21 cellular contexts compared by ENCODE assay signal in genomic region chr6:89842228-89842627, GRCh38. TPM values are rescaled to one million over a fixed set of nuclear protein-coding genes. Genes with fewer than 3 reads are reported as not detected.
DNase-seq lines count a peak whose midpoint lies in the region; ATAC-seq, FAIRE-seq and TF ChIP-seq lines count a peak whose summit lies in the region.
"Had no signal": no experiment of that assay in that cellular context is flagged by ENCODE, and none has a peak within 500 bp of the region (broad histone marks: within the 10 kb centered on the region; RNA-seq: fewer than 3 reads in every experiment).

No MANE protein-coding gene starts in this region.

- H4K8ac ChIP-seq in IMR-90 (ENCODE audit: low read depth in 2 of 2, low read length in 2 of 2): no peak overlapping the region

- H3K27me3 Mint-ChIP-seq in naive thymus-derived CD8-positive, alpha-beta T cell: no peaks in the 10 kb centered on the region
- H3K27me3 Mint-ChIP-seq: effector memory CD8-positive, alpha-beta T cell had no signal

- TF ChIP-seq CTCF in IMR-90 (conservative IDR thresholded peaks at IDR 0.05; ENCODE audit: low read depth, low read length) (no peak), bronchial epithelial cell (IDR thresholded peaks at IDR 0.05; ENCODE audit: insufficient read depth, low read length, severe bottlenecking) (no peak), GM20000 (IDR thresholded peaks at IDR 0.05; ENCODE audit: extremely low read depth, missing control alignments) (no peak)

- no peak overlapping the region for H3K9ac ChIP-seq in IMR-90 (ENCODE audit: low read depth, low read length)

- no peak overlapping the region for H3K4me2 ChIP-seq in IMR-90 (ENCODE audit: low read depth, low read length)

- H2BK15ac ChIP-seq in IMR-90 (ENCODE audit: low read depth, low read length): no peak overlapping the region

- H3K36me3 ChIP-seq in IMR-90 (ENCODE audit: control insufficient read depth, insufficient read depth, low read length) (peaks cover 12% of the 10 kb centered on the region), bronchial epithelial cell (ENCODE audit: control insufficient read depth, insufficient read depth, low read length) (peaks cover 1% of the 10 kb centered on the region)

- H3K4me3 ChIP-seq in IMR-90 (ENCODE audit: insufficient read depth, low read depth, low read length) (no peak overlapping the region), bronchial epithelial cell (ENCODE audit: low read depth, low read length) (no peak overlapping the region)

- dilution Hi-C loops in IMR-90 (cut with HindIII; ENCODE audit: low sequenced_read_pairs, unreplicated experiment): no loop called here

- no peak for FAIRE-seq in bronchial epithelial cell (lab: Jason Lieb, UNC)
- FAIRE-seq: GM18507 had no signal

- no peak overlapping the region for H3K18ac ChIP-seq in IMR-90 (ENCODE audit: low read depth, low read length)

- no peak overlapping the region for H3K4me3 Mint-ChIP-seq in naive thymus-derived CD8-positive, alpha-beta T cell
- H3K4me3 Mint-ChIP-seq: activated T-helper 1 cell treated with anti-CD3 and anti-CD28 coated beads, Interleukin-12 subunit alpha, Interleukin-12 subunit beta, Interleukin-2, Interleukin-4 antibody, amounts not matched to agents 30 ng/mL and 10 ng/mL and 1 ng/mL, durations not matched to agents 14 hours and 24 hours and 36 hours had no signal

- no peak for TF ChIP-seq RAD21 in IMR-90 (IDR thresholded peaks at IDR 0.05; ENCODE audit: low read length)

- no peak overlapping the region for H4K91ac ChIP-seq in IMR-90 (ENCODE audit: insufficient read depth, low read depth, low read length)

- H3K4me1 ChIP-seq in IMR-90 (ENCODE audit: control insufficient read depth, insufficient read depth, low read length): no peaks in the 10 kb centered on the region; the same call in 1 of the 2 replicates

- no peaks in the 10 kb centered on the region for H3K9me3 ChIP-seq in IMR-90 (ENCODE audit: control insufficient read depth, insufficient read depth, low read length)

- TF ChIP-seq POLR2A in IMR-90 (IDR thresholded peaks at IDR 0.05; ENCODE audit: low read depth, low read length): no peak

- peaks cover 20 to 45% (median 36%) of the 10 kb centered on the region in 4 donors for H3K4me1 Mint-ChIP-seq in naive thymus-derived CD8-positive, alpha-beta T cell

- H3K9me1 ChIP-seq in IMR-90 (ENCODE audit: insufficient read depth, low read length): peaks cover 4% of the 10 kb centered on the region; the same call in 1 of the 2 replicates

- H2AK5ac ChIP-seq in IMR-90 (ENCODE audit: low read depth, low read length): no peak overlapping the region

- CTCF ChIA-PET in IMR-90 (lab: Yijun Ruan, JAX): interaction anchor here (0.6 to 1.0 kb wide), 2 partner anchors 9 to 1029 kb away, joined by 4 read pairs; no protein-coding TSS in a partner anchor

- no peak overlapping the region for H2BK5ac ChIP-seq in IMR-90 (ENCODE audit: low read depth, low read length, poor library complexity, severe bottlenecking)

- H2AK9ac ChIP-seq in IMR-90 (replicated peaks; ENCODE audit: low read depth, low read length, poor library complexity): no peak overlapping the region

- H3K14ac ChIP-seq in IMR-90 (replicated peaks; ENCODE audit: low read depth, low read length): no peak overlapping the region

- no peaks in the 10 kb centered on the region for H3K27me3 ChIP-seq in IMR-90 (ENCODE audit: control insufficient read depth, insufficient read depth, low read length)
- H3K27me3 ChIP-seq in bronchial epithelial cell (ENCODE audit: control insufficient read depth, insufficient read depth, low read length): no peaks in the 10 kb centered on the region

- H3K79me1 ChIP-seq in IMR-90 (ENCODE audit: low read depth in 1 of 2, low read length in 2 of 2): peaks cover 19 to 33% of the 10 kb centered on the region in 2 experiments; a peak in 3 of 4 replicates

- H4K20me1 ChIP-seq in IMR-90 (ENCODE audit: insufficient read depth, low read length): no peaks in the 10 kb centered on the region; the same call in 1 of the 2 replicates

- ATAC-seq in IMR-90 (ENCODE audit: low read depth): peak; percentile 53
- ATAC-seq in naive thymus-derived CD8-positive, alpha-beta T cell: no peak
- ATAC-seq: effector memory CD8-positive, alpha-beta T cell; left cardiac atrium; sciatic nerve had no signal

- no peak overlapping the region for H3K27ac ChIP-seq in IMR-90 (ENCODE audit: insufficient read depth, low read length)

- H4K5ac ChIP-seq in IMR-90 (ENCODE audit: low read depth, low read length): no peak overlapping the region

- H2BK20ac ChIP-seq in IMR-90 (ENCODE audit: low read depth, low read length): no peak overlapping the region

- no peak overlapping the region for H2AFZ ChIP-seq in IMR-90 (replicated peaks; ENCODE audit: low read length, poor library complexity)

- BruUV-seq in IMR-90 (replicated peaks; lab: Mats Ljungman, UMichigan): no TSS peak

- POLR2A ChIA-PET in IMR-90 (lab: Charles Lee; ENCODE audit: unreplicated experiment): interaction anchor here (0.9 kb wide), 1 partner anchor 13 kb away, joined by 4 read pairs; the partner anchor contains the start of gene CASP8AP2
- POLR2A ChIA-PET in naive thymus-derived CD8-positive, alpha-beta T cell (lab: Charles Lee): interaction anchor here (1.5 kb wide), 1 partner anchor 13 kb away, joined by 4 read pairs; the partner anchor contains the start of gene CASP8AP2

- peak; percentile 19 for DNase-seq in EH (ENCODE audit: low read depth)
- peak; percentile 42 for DNase-seq in IMR-90
- peak; percentile 17 for DNase-seq in bronchial epithelial cell (ENCODE audit: low read depth)
- DNase-seq in naive thymus-derived CD8-positive, alpha-beta T cell: no peak
- no peak for DNase-seq in GM20000 (ENCODE audit: low spot score)
- DNase-seq in DMS114 treated with DMSO at 0.1 percent for 48 hours (lab: John Stamatoyannopoulos, UW; ENCODE audit: unreplicated experiment): no peak
- DNase-seq in stimulated activated CD4-positive, alpha-beta T cell treated with anti-CD3 and anti-CD28 coated beads, Interleukin-2, amount 100 ng/mL, for 24 hours: no peak
- DNase-seq: AML-193; effector memory CD8-positive, alpha-beta T cell; hypothalamus; left cardiac atrium; NCI-H146; NCI-H446 treated with DMSO at 0.1 percent for 48 hours; SIG-M5; stimulated activated CD4-positive, alpha-beta T cell treated with anti-CD3 and anti-CD28 coated beads, Interleukin-1b, Interleukin-23, amount 100 ng/mL, for 48 hours; substantia nigra had no signal

- no peak overlapping the region for H3K56ac ChIP-seq in IMR-90 (ENCODE audit: extremely low read depth, insufficient read depth, low read length)

- H3K23ac ChIP-seq in IMR-90 (ENCODE audit: low read depth, low read length): no peak overlapping the region

- H3K27ac Mint-ChIP-seq in naive thymus-derived CD8-positive, alpha-beta T cell: peak overlapping the region in 6 of 10 donors; percentile 3 to 64 (median 26)
- H3K27ac Mint-ChIP-seq: activated T-helper 1 cell treated with anti-CD3 and anti-CD28 coated beads, Interleukin-12 subunit alpha, Interleukin-12 subunit beta, Interleukin-2, Interleukin-4 antibody, amounts not matched to agents 30 ng/mL and 10 ng/mL and 1 ng/mL, durations not matched to agents 14 hours and 24 hours and 36 hours had no signal

- H3K4ac ChIP-seq in IMR-90 (ENCODE audit: low read depth, low read length): no peak overlapping the region

- in situ Hi-C loops in IMR-90 (cut with MboI; ENCODE audit: low sequenced_read_pairs): no loop called here

- intact Hi-C loops in IMR-90 (cut with micrococcal nuclease): no loop called here

- peaks cover 0 to 35% (median 12%) of the 10 kb centered on the region in 3 donors for H3K36me3 Mint-ChIP-seq in naive thymus-derived CD8-positive, alpha-beta T cell

- no peak overlapping the region for H2BK120ac ChIP-seq in IMR-90 (ENCODE audit: low read depth, low read length)

- no peaks in the 10 kb centered on the region for H3K9me3 Mint-ChIP-seq in naive thymus-derived CD8-positive, alpha-beta T cell
- H3K9me3 Mint-ChIP-seq: activated T-helper 1 cell treated with anti-CD3 and anti-CD28 coated beads, Interleukin-12 subunit alpha, Interleukin-12 subunit beta, Interleukin-2, Interleukin-4 antibody, amounts not matched to agents 30 ng/mL and 10 ng/mL and 1 ng/mL, durations not matched to agents 14 hours and 24 hours and 36 hours; effector memory CD8-positive, alpha-beta T cell had no signal

- WGBS in IMR-90 (ENCODE audit: extremely low coverage in 2 of 2, insufficient read length in 1 of 2), 2 experiments: no CpG with 5 or more reads among the region's 2 CpGs

TF ChIP-seq in IMR-90, 13 proteins besides CTCF, POLR2A, EP300 and RAD21:
- TF ChIP-seq USF2 (IDR thresholded peaks at IDR 0.05; ENCODE audit: low read depth, low read length) (peak; percentile 87), RFX5 (IDR thresholded peaks at IDR 0.05; ENCODE audit: low read depth, low read length) (no peak)

RNA-seq across cellular contexts. Expression of gene CASP8AP2, which starts 12.5 kb away (rescaled TPM):
- total RNA-seq in IMR-90 (2012; rRNA removed): 11.1 and 19.2 TPM in 2 replicates
- 4.1 and 5.0 TPM in 2 replicates for polyA plus RNA-seq in IMR-90 (2012; rRNA removed)
- polyA plus RNA-seq in IMR-90 (2012; cell fraction: cytosol; rRNA removed): 0.32 and 0.50 TPM in 2 replicates
- 1.4 and 8.3 TPM in 2 replicates for polyA plus RNA-seq in IMR-90 (2012; cell fraction: nucleus; rRNA removed; ENCODE audit: low replicate concordance)
- total RNA-seq in bronchial epithelial cell: 10.5 and 10.6 TPM in 2 replicates
- total RNA-seq in naive thymus-derived CD8-positive, alpha-beta T cell: 10 to 100 TPM; 51.2 to 54.4 TPM
- polyA plus RNA-seq in naive thymus-derived CD8-positive, alpha-beta T cell: 10 to 100 TPM; 37.7 to 47.0 (median 42.5) TPM

RNA-seq across cellular contexts. Expression of gene MDN1, which starts 22.6 kb away (rescaled TPM):
- 26.7 and 29.7 TPM in 2 replicates for total RNA-seq in IMR-90 (2012; rRNA removed)
- 7.4 and 7.7 TPM in 2 replicates for polyA plus RNA-seq in IMR-90 (2012; rRNA removed)
- 1.6 and 4.1 TPM in 2 replicates for polyA plus RNA-seq in IMR-90 (2012; cell fraction: cytosol; rRNA removed)
- polyA plus RNA-seq in IMR-90 (2012; cell fraction: nucleus; rRNA removed; ENCODE audit: low replicate concordance): 4.6 and 23.1 TPM in 2 replicates
- total RNA-seq in bronchial epithelial cell: 11.9 and 16.8 TPM in 2 replicates
- total RNA-seq in naive thymus-derived CD8-positive, alpha-beta T cell: 10 to 100 TPM; 60.7 to 62.5 TPM
- polyA plus RNA-seq in naive thymus-derived CD8-positive, alpha-beta T cell: 10 to 100 TPM in 1 of 3 donors, 1 to 10 TPM in 2; 3.4 to 10.2 (median 5.0) TPM

RNA-seq across cellular contexts. Expression of gene GJA10, which starts 52.0 kb away (rescaled TPM):
- total RNA-seq in IMR-90 (2012; rRNA removed): not detected in 2 replicates
- not detected in 2 replicates for polyA plus RNA-seq in IMR-90 (2012; rRNA removed)
- polyA plus RNA-seq in IMR-90 (2012; cell fraction: cytosol; rRNA removed): not detected in 2 replicates
- not detected in 2 replicates for polyA plus RNA-seq in IMR-90 (2012; cell fraction: nucleus; rRNA removed; ENCODE audit: low replicate concordance)
- not detected in 2 replicates for total RNA-seq in bronchial epithelial cell
- not detected for total RNA-seq in naive thymus-derived CD8-positive, alpha-beta T cell
- polyA plus RNA-seq in naive thymus-derived CD8-positive, alpha-beta T cell: not detected
- total RNA-seq: activated T-helper 1 cell treated with anti-CD3 and anti-CD28 coated beads, Interleukin-12 subunit alpha, Interleukin-12 subunit beta, Interleukin-2, Interleukin-4 antibody, amounts not matched to agents 30 ng/mL and 10 ng/mL and 1 ng/mL, durations not matched to agents 14 hours and 24 hours and 36 hours; left cardiac atrium; omental fat pad; sciatic nerve had no signal
- polyA plus RNA-seq: adipose tissue had no signal

Comparison
In these comparisons a context has a peak if more than half of its experiments do, and no peak if none do; other contexts are left out.
1. DNase-seq: peak in EH (single experiment), IMR-90 (single experiment) and bronchial epithelial cell (single experiment); none in naive thymus-derived CD8-positive, alpha-beta T cell (0 of 10), GM20000 (single experiment), DMS114 treated with DMSO at 0.1 percent for 48 hours (single experiment) and stimulated activated CD4-positive, alpha-beta T cell treated with anti-CD3 and anti-CD28 coated beads, Interleukin-2, amount 100 ng/mL, for 24 hours (0 of 2).